2 cellular contexts compared by ENCODE assay signal in the genomic region with DNA sequence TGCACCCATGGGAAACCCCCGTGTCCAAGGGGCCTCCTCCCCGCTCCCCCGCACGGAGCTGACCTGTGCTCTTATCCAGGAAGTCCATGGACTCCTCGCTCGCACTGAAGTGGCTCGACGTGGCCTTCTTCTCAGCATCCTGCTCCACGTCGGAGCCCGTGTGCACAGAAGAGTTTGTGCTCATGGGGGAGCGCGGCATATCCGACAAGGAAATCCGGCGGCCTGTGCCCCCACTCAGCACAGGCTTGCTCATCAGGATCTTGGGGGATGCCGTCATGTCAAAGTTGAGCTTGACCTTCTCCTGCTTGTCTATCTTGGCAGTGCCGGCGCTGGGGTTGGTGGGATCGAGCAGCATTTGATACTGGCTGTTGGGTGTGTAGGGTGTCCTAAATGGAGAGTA.
TF ChIP-seq lines count a peak whose summit lies in the region.

No MANE protein-coding gene starts in this region.

TF ChIP-seq in A549, 52 proteins besides CTCF, POLR2A, EP300 and RAD21:
- TF ChIP-seq, protein P1, sequence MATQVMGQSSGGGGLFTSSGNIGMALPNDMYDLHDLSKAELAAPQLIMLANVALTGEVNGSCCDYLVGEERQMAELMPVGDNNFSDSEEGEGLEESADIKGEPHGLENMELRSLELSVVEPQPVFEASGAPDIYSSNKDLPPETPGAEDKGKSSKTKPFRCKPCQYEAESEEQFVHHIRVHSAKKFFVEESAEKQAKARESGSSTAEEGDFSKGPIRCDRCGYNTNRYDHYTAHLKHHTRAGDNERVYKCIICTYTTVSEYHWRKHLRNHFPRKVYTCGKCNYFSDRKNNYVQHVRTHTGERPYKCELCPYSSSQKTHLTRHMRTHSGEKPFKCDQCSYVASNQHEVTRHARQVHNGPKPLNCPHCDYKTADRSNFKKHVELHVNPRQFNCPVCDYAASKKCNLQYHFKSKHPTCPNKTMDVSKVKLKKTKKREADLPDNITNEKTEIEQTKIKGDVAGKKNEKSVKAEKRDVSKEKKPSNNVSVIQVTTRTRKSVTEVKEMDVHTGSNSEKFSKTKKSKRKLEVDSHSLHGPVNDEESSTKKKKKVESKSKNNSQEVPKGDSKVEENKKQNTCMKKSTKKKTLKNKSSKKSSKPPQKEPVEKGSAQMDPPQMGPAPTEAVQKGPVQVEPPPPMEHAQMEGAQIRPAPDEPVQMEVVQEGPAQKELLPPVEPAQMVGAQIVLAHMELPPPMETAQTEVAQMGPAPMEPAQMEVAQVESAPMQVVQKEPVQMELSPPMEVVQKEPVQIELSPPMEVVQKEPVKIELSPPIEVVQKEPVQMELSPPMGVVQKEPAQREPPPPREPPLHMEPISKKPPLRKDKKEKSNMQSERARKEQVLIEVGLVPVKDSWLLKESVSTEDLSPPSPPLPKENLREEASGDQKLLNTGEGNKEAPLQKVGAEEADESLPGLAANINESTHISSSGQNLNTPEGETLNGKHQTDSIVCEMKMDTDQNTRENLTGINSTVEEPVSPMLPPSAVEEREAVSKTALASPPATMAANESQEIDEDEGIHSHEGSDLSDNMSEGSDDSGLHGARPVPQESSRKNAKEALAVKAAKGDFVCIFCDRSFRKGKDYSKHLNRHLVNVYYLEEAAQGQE (IDR thresholded peaks at IDR 0.05) = no peak
- TF ChIP-seq TP53 (CRISPR knock-in tag; IDR thresholded peaks at IDR 0.05) = no peak
- TF ChIP-seq HOXA7 (CRISPR knock-in tag; IDR thresholded peaks at IDR 0.05) = no peak
- no peak for TF ChIP-seq CBX8 (IDR thresholded peaks at IDR 0.05)
- no peak for TF ChIP-seq CHD4 (IDR thresholded peaks at IDR 0.05; ENCODE audit: borderline replicate concordance)
- TF ChIP-seq EHF (CRISPR knock-in tag; IDR thresholded peaks at IDR 0.05) = no peak
- no peak for TF ChIP-seq ESRRA (IDR thresholded peaks at IDR 0.05; ENCODE audit: borderline replicate concordance, low read length)
- TF ChIP-seq NPAS2 (CRISPR knock-in tag; IDR thresholded peaks at IDR 0.05; ENCODE audit: borderline replicate concordance) = no peak
- no peak for TF ChIP-seq JUNB (IDR thresholded peaks at IDR 0.05)
- no peak for TF ChIP-seq CBX2 (IDR thresholded peaks at IDR 0.05; ENCODE audit: borderline replicate concordance, low read depth)
- no peak for TF ChIP-seq TFCP2L1 (CRISPR knock-in tag; IDR thresholded peaks at IDR 0.05)
- TF ChIP-seq NR3C1 (IDR thresholded peaks at IDR 0.05) = no peak
- no peak for TF ChIP-seq HES2 (IDR thresholded peaks at IDR 0.05)

TF ChIP-seq in GM23338, 12 proteins besides CTCF, POLR2A, EP300 and RAD21 (continued from another document):
- TF ChIP-seq ZNF462 (CRISPR knock-in tag; IDR thresholded peaks at IDR 0.05) = no peak
- TF ChIP-seq ETS1 (IDR thresholded peaks at IDR 0.05) = no peak
- TF ChIP-seq JUNB (IDR thresholded peaks at IDR 0.05; ENCODE audit: unreplicated experiment) = no peak
- TF ChIP-seq NANOG (IDR thresholded peaks at IDR 0.05; ENCODE audit: borderline replicate concordance) = no peak
- no peak for TF ChIP-seq ZNF331 (CRISPR knock-in tag; IDR thresholded peaks at IDR 0.05; ENCODE audit: low read depth)
- TF ChIP-seq POLR2AphosphoS5 (IDR thresholded peaks at IDR 0.05; ENCODE audit: low read depth) = no peak
- no peak for TF ChIP-seq ZNF114 (CRISPR knock-in tag; IDR thresholded peaks at IDR 0.05)
- TF ChIP-seq, protein P1 (IDR thresholded peaks at IDR 0.05; ENCODE audit: unreplicated experiment) = no peak
- no peak for TF ChIP-seq EZH2 (IDR thresholded peaks at IDR 0.05; ENCODE audit: low read depth, unreplicated experiment)
- no peak for TF ChIP-seq STAT1 (IDR thresholded peaks at IDR 0.05; ENCODE audit: unreplicated experiment)
- TF ChIP-seq EZH2phosphoT487 (IDR thresholded peaks at IDR 0.05; ENCODE audit: unreplicated experiment) = no peak
